8 cellular contexts compared by ENCODE assay signal in the genomic region with DNA sequence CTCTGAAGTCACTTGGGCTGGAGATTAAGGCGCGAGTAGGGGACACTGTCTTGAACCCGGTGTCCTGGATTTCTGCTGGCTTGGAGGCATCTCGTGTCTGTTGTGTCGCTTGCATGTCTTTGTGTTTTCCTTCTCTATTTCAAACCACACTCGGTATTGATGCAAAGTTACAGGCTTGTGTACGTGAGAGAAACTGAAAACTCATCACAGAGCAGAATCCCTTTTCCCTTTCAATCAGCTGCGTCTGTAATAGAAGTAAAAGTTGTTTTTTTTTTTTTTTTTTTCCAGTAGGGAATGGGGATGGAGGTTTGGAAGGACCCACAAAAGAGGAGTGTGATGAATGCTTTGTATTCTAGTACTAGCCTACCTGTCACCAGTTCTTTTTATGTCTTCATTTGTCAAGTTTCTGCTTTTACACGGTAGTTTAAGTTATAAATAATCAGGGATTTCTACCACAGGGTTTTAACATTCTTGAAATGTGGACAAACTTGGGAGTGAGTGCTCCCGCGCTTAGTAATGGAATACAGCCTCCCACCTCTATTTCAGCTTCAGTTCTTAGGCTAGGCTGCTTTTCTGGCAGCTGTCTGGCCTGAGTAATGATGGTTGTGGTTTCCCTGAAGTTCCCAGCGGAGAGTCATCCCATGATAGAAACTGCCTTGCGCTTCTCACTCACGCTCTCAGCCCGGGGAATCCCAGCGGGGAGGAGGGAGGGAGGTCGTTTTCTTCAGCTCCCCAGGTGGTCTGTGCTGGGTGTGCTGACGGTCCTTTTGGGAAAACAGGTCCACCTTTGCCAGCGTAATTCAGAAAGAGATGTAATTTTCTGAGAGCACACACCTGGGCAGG. TPM values are rescaled to one million over a fixed set of nuclear protein-coding genes. Genes with fewer than 3 reads are reported as not detected.
DNase-seq lines count a peak whose midpoint lies in the region; ATAC-seq, FAIRE-seq and TF ChIP-seq lines count a peak whose summit lies in the region.

No MANE protein-coding gene starts in this region.

- H3K4me3 ChIP-seq in gastroesophageal sphincter: peak overlapping the region; percentile 78 to 83

- peaks cover 35% of the 10 kb centered on the region for H3K4me1 Mint-ChIP-seq in activated T-helper 17 cell treated with anti-CD3 and anti-CD28 coated beads, Interleukin-2, amount 50 U/mL, for 72 hours

- peaks cover 0 to 70% (median 7%) of the 10 kb centered on the region in 3 donors for H3K4me1 ChIP-seq in gastroesophageal sphincter

- H3K27me3 ChIP-seq in gastroesophageal sphincter: no peaks in the 10 kb centered on the region

- TF ChIP-seq CTCF in gastroesophageal sphincter (IDR thresholded peaks at IDR 0.05) (no peak), omental fat pad (IDR thresholded peaks at IDR 0.05) (no peak)

- peaks cover 4% of the 10 kb centered on the region for H3K36me3 Mint-ChIP-seq in activated T-helper 17 cell treated with anti-CD3 and anti-CD28 coated beads, Interleukin-2, amount 50 U/mL, for 72 hours (ENCODE audit: low read depth)

- H3K4me3 Mint-ChIP-seq in activated T-helper 17 cell treated with anti-CD3 and anti-CD28 coated beads, Interleukin-2, amount 50 U/mL, for 72 hours: peak overlapping the region; percentile 85

- no peak for TF ChIP-seq EP300 in gastroesophageal sphincter (IDR thresholded peaks at IDR 0.05)

- peak overlapping the region; percentile 89 for H3K27ac Mint-ChIP-seq in activated T-helper 17 cell treated with anti-CD3 and anti-CD28 coated beads, Interleukin-2, amount 50 U/mL, for 72 hours

- H3K36me3 ChIP-seq in gastroesophageal sphincter: no peaks in the 10 kb centered on the region

- no peak; the same call in none of the 2 replicates for TF ChIP-seq POLR2A in GM12891 (IDR thresholded peaks at IDR 0.05; ENCODE audit: low read depth, low read length)
- no peak for TF ChIP-seq POLR2A in gastroesophageal sphincter (IDR thresholded peaks at IDR 0.05)

- no peaks in the 10 kb centered on the region for H3K9me3 Mint-ChIP-seq in activated T-helper 17 cell treated with anti-CD3 and anti-CD28 coated beads, Interleukin-2, amount 50 U/mL, for 72 hours

- FAIRE-seq in GM12891 (lab: Jason Lieb, UNC): peak; percentile 82

- DNase-seq in A172 (ENCODE audit: low spot score) (peak; percentile 94), GM12891 (ENCODE audit: insufficient read length, low spot score) (peak; percentile 30), NCI-H1694 (lab: John Stamatoyannopoulos, UW) (peak; percentile 2), omental fat pad (ENCODE audit: low spot score) (peak; percentile 42), NCI-H446 (lab: John Stamatoyannopoulos, UW) (no peak)

- no peaks in the 10 kb centered on the region for H3K9me3 ChIP-seq in gastroesophageal sphincter

- peaks cover 3% of the 10 kb centered on the region for H3K27me3 Mint-ChIP-seq in activated T-helper 17 cell treated with anti-CD3 and anti-CD28 coated beads, Interleukin-2, amount 50 U/mL, for 72 hours

- WGBS in gastroesophageal sphincter (ENCODE audit: low coverage in 1 of 2), 2 donors: 0 to 1% methylated on average over 11 to 12 of the region's 19 CpGs

- ATAC-seq in HG02610 (IDR thresholded peaks at IDR 0.05; ENCODE audit: unreplicated experiment) (peak; percentile 61), gastroesophageal sphincter (peak; percentile 52), omental fat pad (ENCODE audit: low FRiP score) (peak; percentile 69)
- peak; percentile 87 for ATAC-seq in activated T-helper 17 cell treated with anti-CD3 and anti-CD28 coated beads, Interleukin-2, amount 50 U/mL, for 72 hours (replicated peaks)

- peak overlapping the region; percentile 80 to 96 (median 88) for H3K27ac ChIP-seq in gastroesophageal sphincter

TF ChIP-seq in GM12891, 5 proteins besides CTCF, POLR2A, EP300 and RAD21:
- TF ChIP-seq TAF1 (IDR thresholded peaks at IDR 0.05; ENCODE audit: low read depth, low read length) (peak; percentile 39; the same call in 1 of the 2 replicates), SPI1 (IDR thresholded peaks at IDR 0.05; ENCODE audit: low read depth, low read length) (0 out of 2 replicates have a peak, but pooled peaks have one; percentile 1), PAX5 (IDR thresholded peaks at IDR 0.05; ENCODE audit: insufficient read depth, low read length, severe bottlenecking) (no peak), POLR2AphosphoS5 (IDR thresholded peaks at IDR 0.05; ENCODE audit: low read depth, low read length) (no peak)
TF ChIP-seq in GM12891: peak in this region for 2.

RNA-seq across cellular contexts. Expression of gene TJP2, which starts 0.8 kb away (rescaled TPM):
- total RNA-seq in A172 (2014; rRNA removed; shearing (Covaris generic)): 81.1 and 84.6 TPM in 2 replicates
- polyA plus RNA-seq in GM12891 (2012; ENCODE audit: low read depth, missing spikeins): 15.1 TPM
- total RNA-seq in activated T-helper 17 cell treated with anti-CD3 and anti-CD28 coated beads, Interleukin-2, amount 50 U/mL, for 72 hours: 10 to 100 TPM; 25.9 to 27.3 TPM
- total RNA-seq in gastroesophageal sphincter (100 to 1,000 TPM in 2 of 4 donors, 10 to 100 TPM in 2; 39.3 to 147 (median 104) TPM), omental fat pad (100 to 1,000 TPM; 114 to 221 (median 156) TPM)

Comparison
In these comparisons a context has a peak if more than half of its experiments do, and no peak if none do; other contexts are left out.
1. DNase-seq: peak in A172 (single experiment), GM12891 (single experiment), NCI-H1694 (single experiment) and omental fat pad (single experiment); none in NCI-H446 (0 of 2).
2. Peak in every context shown above with its lines, with median percentiles within 50 percentile points of each other: ATAC-seq.